In genomic region chr1:75292013-75292412, GRCh38 we compare ENCODE assay signal across 7 cellular contexts.
"Had no signal": no experiment of that assay in that cellular context is flagged by ENCODE, and none has a peak within 500 bp of the region (broad histone marks: within the 10 kb centered on the region; RNA-seq: fewer than 3 reads in every experiment).

No MANE protein-coding gene starts in this region.

- H3K27ac ChIP-seq: GM23248 had no signal

- H3K9ac ChIP-seq: GM23248 had no signal

- H3K9me3 ChIP-seq: HAP-1 had no signal

- H3K36me3 ChIP-seq: HAP-1 had no signal

- H3K4me3 Mint-ChIP-seq: HFFc6 had no signal

- H3K4me1 ChIP-seq: HAP-1 had no signal

- H3K27ac Mint-ChIP-seq: HFFc6 had no signal

- DNase-seq: GM23248, GOT3, H7, HFFc6, IMR-90 had no signal

- H3K4me3 ChIP-seq: GM23248, HAP-1, K562 had no signal
